Comparison of ENCODE assay signal across 9 cellular contexts in the genomic region with DNA sequence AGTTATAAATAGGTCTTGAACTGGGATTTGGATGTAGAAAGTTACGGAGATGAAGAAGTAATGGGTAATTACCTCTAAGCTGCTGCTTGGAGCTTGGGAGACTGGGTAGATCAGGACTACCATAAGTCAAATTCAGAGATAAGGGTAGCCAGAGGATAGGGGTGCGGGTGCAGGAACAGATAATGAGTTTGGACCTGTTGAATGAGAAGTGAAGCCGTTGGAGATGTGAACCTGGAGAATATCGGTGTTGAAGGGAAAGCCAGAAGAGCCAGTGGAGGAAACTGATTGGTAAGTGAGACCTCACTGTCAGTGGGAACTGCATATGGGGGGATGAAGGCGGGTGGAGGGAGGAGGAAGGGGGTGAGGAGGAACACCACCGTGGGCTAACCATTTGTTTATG. TPM values are rescaled to one million over a fixed set of nuclear protein-coding genes. Genes with fewer than 3 reads are reported as not detected.
A peak's percentile ranks its signal among the peaks of the same experiment; 100 is the strongest.
DNase-seq lines count a peak whose midpoint lies in the region; ATAC-seq, FAIRE-seq and TF ChIP-seq lines count a peak whose summit lies in the region.
"Had no signal": no experiment of that assay in that cellular context is flagged by ENCODE, and none has a peak within 500 bp of the region (broad histone marks: within the 10 kb centered on the region; RNA-seq: fewer than 3 reads in every experiment).

No MANE protein-coding gene starts in this region.

- H3K9me2 ChIP-seq in SK-N-SH = no peaks in the 10 kb centered on the region

- H3K36me3 ChIP-seq in SK-N-SH (replicated peaks in 1 of 2; ENCODE audit: control insufficient read depth in 1 of 2, insufficient read depth in 2 of 2, low read length in 1 of 2) = no peaks in the 10 kb centered on the region
- no peaks in the 10 kb centered on the region for H3K36me3 ChIP-seq in stomach
- H3K36me3 ChIP-seq: thyroid gland had no signal

- ATAC-seq in SK-N-SH treated with all-trans-retinoic acid at 6 μM for 48 hours (no peak), WTC11 (no peak), HG03521 (IDR thresholded peaks at IDR 0.05; ENCODE audit: unreplicated experiment) (no peak)

- peak overlapping the region; percentile 99 for H3K4me3 Mint-ChIP-seq in WTC11

- TF ChIP-seq POLR2A in stomach (IDR thresholded peaks at IDR 0.05) = no peak

- no peaks in the 10 kb centered on the region; the same call in 1 of the 2 replicates for H3K27me3 Mint-ChIP-seq in WTC11 (ENCODE audit: low read depth)

- H3K4me1 Mint-ChIP-seq in WTC11 = peaks cover 36% of the 10 kb centered on the region

- intact Hi-C loops in stomach (cut with DNase I; ENCODE audit: low total_unique reads) = no loop called here

- peak overlapping the region; percentile 98 for H2AFZ ChIP-seq in SK-N-SH (ENCODE audit: low read depth)

- FAIRE-seq in RCC 7860 (lab: Jason Lieb, UNC) = no peak

- POLR2A ChIA-PET in SK-N-SH (lab: Yijun Ruan, JAX) (no interaction called here), WTC11 (lab: Charles Lee) (interaction anchor here (0.6 kb wide), 1 partner anchor 87 kb away, joined by 3 read pairs; no protein-coding TSS in a partner anchor)

- no peaks in the 10 kb centered on the region for H3K9me3 Mint-ChIP-seq in WTC11

- H3K4me3 ChIP-seq in SK-N-SH (ENCODE audit: low read depth in 2 of 2, low read length in 1 of 2) = peak overlapping the region; percentile 69 to 77
- H3K4me3 ChIP-seq in iPS-11a (ENCODE audit: low read depth, low read length) = peak overlapping the region; percentile 61
- peak overlapping the region; percentile 49 to 59 (median 55) for H3K4me3 ChIP-seq in stomach

- H3K4me1 ChIP-seq in SK-N-SH (ENCODE audit: control insufficient read depth in 1 of 2, insufficient read depth in 2 of 2, low read depth in 1 of 2, low read length in 1 of 2) (peaks cover 0 to 16% of the 10 kb centered on the region in 2 experiments; a peak in 1 of 4 replicates), stomach (peaks cover 0 to 27% (median 21%) of the 10 kb centered on the region in 4 donors)

- H3K4me2 ChIP-seq in SK-N-SH = peak overlapping the region; percentile 94

- H4K20me1 ChIP-seq in SK-N-SH (ENCODE audit: insufficient read depth) = no peaks in the 10 kb centered on the region

- 20% methylated on average over 6 of the region's 6 CpGs for WGBS in SK-N-SH (ENCODE audit: low lambda C conversion rate)
- WGBS in stomach, 5 donors = 17 to 33% (median 23%) methylated on average over 6 of the region's 6 CpGs

- no peak for DNase-seq in SK-N-SH
- no peak for DNase-seq in WTC11 (ENCODE audit: low spot score)
- DNase-seq in stomach = no peak
- DNase-seq in NCI-H1105 (lab: John Stamatoyannopoulos, UW) = no peak
- no peak for DNase-seq in RCC 7860 (ENCODE audit: low spot score)

- peak overlapping the region in 1 of 2 experiments; percentile 17; a peak in 1 of 4 replicates for H3K27ac ChIP-seq in SK-N-SH (ENCODE audit: low read depth in 2 of 2, low read length in 1 of 2)
- peak overlapping the region in 1 of 5 donors; percentile 85 for H3K27ac ChIP-seq in stomach

- TF ChIP-seq CTCF in SK-N-SH (IDR thresholded peaks at IDR 0.05) = no peak
- TF ChIP-seq CTCF in WTC11 (IDR thresholded peaks at IDR 0.05) = no peak
- no peak for TF ChIP-seq CTCF in stomach (IDR thresholded peaks at IDR 0.05)

- peak overlapping the region; percentile 39; the same call in 1 of the 2 replicates for H3K27ac Mint-ChIP-seq in WTC11

- H3K9ac ChIP-seq in SK-N-SH = peak overlapping the region; percentile 53; the same call in 1 of the 2 replicates

- no peak for TF ChIP-seq EP300 in SK-N-SH (IDR thresholded peaks at IDR 0.05; ENCODE audit: borderline replicate concordance in 1 of 2, low read depth in 1 of 2, low read length in 1 of 2)
- no peak for TF ChIP-seq EP300 in stomach (IDR thresholded peaks at IDR 0.05)

- no peaks in the 10 kb centered on the region for H3K79me2 ChIP-seq in SK-N-SH (ENCODE audit: insufficient read depth)

- H3K36me3 Mint-ChIP-seq in WTC11 = no peaks in the 10 kb centered on the region

- CTCF ChIA-PET in SK-N-SH (lab: Yijun Ruan, JAX) (no interaction called here), WTC11 (lab: Charles Lee) (no interaction called here)

- TF ChIP-seq RAD21 in SK-N-SH (IDR thresholded peaks at IDR 0.05; ENCODE audit: low read length) = no peak

- no peaks in the 10 kb centered on the region for H3F3A ChIP-seq in SK-N-SH (replicated peaks; ENCODE audit: insufficient read depth)

- H3K9me3 ChIP-seq in SK-N-SH = no peaks in the 10 kb centered on the region
- H3K9me3 ChIP-seq in stomach = no peaks in the 10 kb centered on the region
- H3K9me3 ChIP-seq: thyroid gland had no signal

- peaks cover 5% of the 10 kb centered on the region; the same call in 1 of the 2 replicates for H3K27me3 ChIP-seq in SK-N-SH (ENCODE audit: insufficient read depth)
- H3K27me3 ChIP-seq in stomach = no peaks in the 10 kb centered on the region
- H3K27me3 ChIP-seq: thyroid gland had no signal

TF ChIP-seq in SK-N-SH, 30 proteins besides CTCF, POLR2A, EP300 and RAD21 (continues in another document):
- TF ChIP-seq RCOR1 (IDR thresholded peaks at IDR 0.05; ENCODE audit: low read length) (no peak), NRF1 (IDR thresholded peaks at IDR 0.05; ENCODE audit: low read depth, low read length) (no peak)

TF ChIP-seq in SK-N-SH treated with all-trans-retinoic acid at 6 μM for 48 hours, 23 proteins besides CTCF, POLR2A, EP300 and RAD21:
- TF ChIP-seq SNAI2 (CRISPR knock-in tag; IDR thresholded peaks at IDR 0.05) (no peak), TOX (CRISPR knock-in tag; IDR thresholded peaks at IDR 0.05; ENCODE audit: borderline replicate concordance) (no peak), CSDC2 (CRISPR knock-in tag; IDR thresholded peaks at IDR 0.05) (no peak), GLIS3 (CRISPR knock-in tag; IDR thresholded peaks at IDR 0.05) (no peak), RARB (CRISPR knock-in tag; IDR thresholded peaks at IDR 0.05) (no peak), ZNF8 (CRISPR knock-in tag; IDR thresholded peaks at IDR 0.05) (no peak), ZFP3 (CRISPR knock-in tag; IDR thresholded peaks at IDR 0.05) (no peak)

TF ChIP-seq in WTC11, 78 proteins besides CTCF, POLR2A, EP300 and RAD21 (continues in another document):
- TF ChIP-seq, protein P1, sequence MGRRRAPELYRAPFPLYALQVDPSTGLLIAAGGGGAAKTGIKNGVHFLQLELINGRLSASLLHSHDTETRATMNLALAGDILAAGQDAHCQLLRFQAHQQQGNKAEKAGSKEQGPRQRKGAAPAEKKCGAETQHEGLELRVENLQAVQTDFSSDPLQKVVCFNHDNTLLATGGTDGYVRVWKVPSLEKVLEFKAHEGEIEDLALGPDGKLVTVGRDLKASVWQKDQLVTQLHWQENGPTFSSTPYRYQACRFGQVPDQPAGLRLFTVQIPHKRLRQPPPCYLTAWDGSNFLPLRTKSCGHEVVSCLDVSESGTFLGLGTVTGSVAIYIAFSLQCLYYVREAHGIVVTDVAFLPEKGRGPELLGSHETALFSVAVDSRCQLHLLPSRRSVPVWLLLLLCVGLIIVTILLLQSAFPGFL (CRISPR knock-in tag; IDR thresholded peaks at IDR 0.05; ENCODE audit: borderline replicate concordance) = no peak
- TF ChIP-seq, protein P2, sequence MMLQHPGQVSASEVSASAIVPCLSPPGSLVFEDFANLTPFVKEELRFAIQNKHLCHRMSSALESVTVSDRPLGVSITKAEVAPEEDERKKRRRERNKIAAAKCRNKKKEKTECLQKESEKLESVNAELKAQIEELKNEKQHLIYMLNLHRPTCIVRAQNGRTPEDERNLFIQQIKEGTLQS (CRISPR knock-in tag; conservative IDR thresholded peaks at IDR 0.05) = no peak

RNA-seq across cellular contexts. Expression of a gene that starts 0.6 kb away (rescaled TPM):
- 1.9 TPM in 2 replicates for polyA plus RNA-seq in SK-N-SH (2012; rRNA removed)
- polyA plus RNA-seq in SK-N-SH (2012; cell fraction: cytosol; rRNA removed) = 1.7 and 1.9 TPM in 2 replicates
- 3.9 and 5.6 TPM in 2 replicates for polyA plus RNA-seq in SK-N-SH (2012; cell fraction: nucleus; rRNA removed)
- 35.3 to 48.3 TPM (median 37.0 TPM) in 3 replicates for total RNA-seq in WTC11 (2021)
- 10 to 100 TPM in 1 of 5 donors, 1 to 10 TPM in 4; 3.1 to 31.4 (median 8.1) TPM for total RNA-seq in stomach
- polyA plus RNA-seq in stomach = 10 to 100 TPM in 2 of 3 donors, 1 to 10 TPM in 1; 6.4 to 15.7 (median 12.1) TPM

RNA-seq across cellular contexts. Expression of a gene that starts 11.5 kb away (rescaled TPM):
- polyA plus RNA-seq in SK-N-SH (2012; rRNA removed) (not detected in 2 replicates), stomach (under 1 TPM in 1 of 3 donors, not detected in 2; 0.43 TPM)
- not detected in 2 replicates for polyA plus RNA-seq in SK-N-SH (2012; cell fraction: cytosol; rRNA removed)
- polyA plus RNA-seq in SK-N-SH (2012; cell fraction: nucleus; rRNA removed) = not detected in 2 replicates
- total RNA-seq in WTC11 (2021) (not detected in 3 replicates), stomach (not detected)
- total RNA-seq: thyroid gland had no signal

RNA-seq across cellular contexts. Expression of a gene that starts 16.3 kb away (rescaled TPM):
- polyA plus RNA-seq in SK-N-SH (2012; rRNA removed) (0.24 TPM in 1 of 2 replicates, not detected in the other), stomach (10 to 100 TPM in 1 of 3 donors, 1 to 10 TPM in 2; 6.7 to 10.4 (median 9.9) TPM)
- polyA plus RNA-seq in SK-N-SH (2012; cell fraction: cytosol; rRNA removed) = 0.05 and 0.10 TPM in 2 replicates
- polyA plus RNA-seq in SK-N-SH (2012; cell fraction: nucleus; rRNA removed) = 0.15 TPM in 1 of 2 replicates, not detected in the other
- total RNA-seq in WTC11 (2021) (0.37 to 1.2 TPM (median 0.94 TPM) in 3 replicates), stomach (10 to 100 TPM in 2 of 5 donors, 1 to 10 TPM in 2, under 1 TPM in 1; 0.89 to 11.2 (median 8.2) TPM)

RNA-seq across cellular contexts. Expression of a gene that starts 23.4 kb away (rescaled TPM):
- polyA plus RNA-seq in SK-N-SH (2012; rRNA removed) (11.3 and 18.5 TPM in 2 replicates), stomach (1 to 10 TPM; 6.2 to 9.5 (median 8.2) TPM)
- 8.6 and 9.8 TPM in 2 replicates for polyA plus RNA-seq in SK-N-SH (2012; cell fraction: cytosol; rRNA removed)
- 51.1 and 57.3 TPM in 2 replicates for polyA plus RNA-seq in SK-N-SH (2012; cell fraction: nucleus; rRNA removed)
- total RNA-seq in WTC11 (2021) (35.6 to 38.4 TPM (median 37.0 TPM) in 3 replicates), stomach (10 to 100 TPM; 20.7 to 53.3 (median 36.2) TPM)

RNA-seq across cellular contexts. Expression of a gene that starts 26.9 kb away (rescaled TPM):
- polyA plus RNA-seq in SK-N-SH (2012; rRNA removed) (39.8 and 51.5 TPM in 2 replicates), stomach (10 to 100 TPM; 30.9 to 48.3 (median 47.2) TPM)
- polyA plus RNA-seq in SK-N-SH (2012; cell fraction: cytosol; rRNA removed) = 40.3 and 44.1 TPM in 2 replicates
- polyA plus RNA-seq in SK-N-SH (2012; cell fraction: nucleus; rRNA removed) = 27.2 and 35.8 TPM in 2 replicates
- total RNA-seq in WTC11 (2021) (69.4 to 79.6 TPM (median 74.2 TPM) in 3 replicates), stomach (10 to 100 TPM; 16.5 to 51.0 (median 47.3) TPM)
